ENCODE assay signal across 36 cellular contexts in the genomic region with DNA sequence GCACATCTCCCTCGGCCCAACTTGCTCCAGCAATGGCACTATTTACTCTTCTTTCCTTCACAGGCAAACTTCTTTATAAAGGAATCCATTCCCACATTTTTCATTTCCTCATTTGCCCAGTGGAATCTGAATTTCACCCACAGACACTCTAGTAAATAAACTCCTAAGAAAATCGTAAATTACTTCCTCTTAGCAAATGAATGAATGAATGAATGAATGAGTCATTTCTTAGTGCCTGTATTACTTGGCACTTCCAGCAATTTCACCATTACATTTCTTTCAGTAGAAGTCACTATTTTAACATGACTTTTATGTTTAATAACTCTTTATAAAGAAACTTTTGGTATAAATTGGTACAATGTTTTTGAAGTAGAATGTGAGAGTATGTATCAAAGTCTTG. TPM values are rescaled to one million over a fixed set of nuclear protein-coding genes. Genes with fewer than 3 reads are reported as not detected.
"Had no signal": no experiment of that assay in that cellular context is flagged by ENCODE, and none has a peak within 500 bp of the region (broad histone marks: within the 10 kb centered on the region; RNA-seq: fewer than 3 reads in every experiment).

No MANE protein-coding gene starts in this region.

- H3K4me3 ChIP-seq: heart right ventricle, left lung, lower lobe of right lung, neural progenitor cell, right lobe of liver, stomach, thyroid gland, upper lobe of left lung had no signal

- H3K27me3 ChIP-seq: left lung, neural progenitor cell, right lobe of liver, stomach, thyroid gland, upper lobe of left lung had no signal

- H3K27ac ChIP-seq: brain microvascular endothelial cell, heart right ventricle, left lung, lower lobe of right lung, neural progenitor cell, parathyroid adenoma, right lobe of liver, stomach, thyroid gland, upper lobe of left lung had no signal

- FAIRE-seq: astrocyte had no signal

- DNase-seq: activated CD4-positive, alpha-beta T cell treated with anti-CD3 and anti-CD28 coated beads, Interleukin-2, amount 50 U/mL, for 1 hour; activated CD8-positive, alpha-beta T cell treated with anti-CD3 and anti-CD28 coated beads for 36 hours; activated gamma-delta T cell treated with Interleukin-2 at 50 U/mL for 16 hours; activated naive CD4-positive, alpha-beta T cell treated with anti-CD3 and anti-CD28 coated beads, Interleukin-2, amount 50 U/mL, for 16 hours; activated T-cell treated with anti-CD3 and anti-CD28 coated beads, Interleukin-2, amount 50 U/mL, for 4 hours; amniotic stem cell; brain microvascular endothelial cell; caudate nucleus; cortex of kidney; effector memory CD8-positive, alpha-beta T cell; erythroblast; heart right ventricle; left lung; lower lobe of right lung; mesenchymal stem cell; natural killer cell; occipital lobe; right lobe of liver; stimulated activated CD4-positive, alpha-beta T cell treated with anti-CD3 and anti-CD28 coated beads, Interleukin-15, amount 100 ng/mL, for 24 hours; stimulated activated CD4-positive, alpha-beta T cell treated with anti-CD3 and anti-CD28 coated beads, Interleukin-2, amount 100 ng/mL, for 24 hours; stimulated activated naive B cell treated with anti-CD40 and anti-IgM and Interleukin-4, amounts not matched to agents 10 μg/mL and 1 μg/mL and 100 μg/mL, for 72 hours; stomach; T-helper 17 cell; T1000; thyroid gland; upper lobe of left lung had no signal

- H3K36me3 ChIP-seq: brain microvascular endothelial cell, heart right ventricle, left lung, lower lobe of right lung, neural progenitor cell, right lobe of liver, stomach, thyroid gland, upper lobe of left lung had no signal

- H3K4me2 ChIP-seq: neural progenitor cell had no signal

- H3K9me3 ChIP-seq: heart right ventricle, left lung, lower lobe of right lung, right lobe of liver, stomach, thyroid gland, upper lobe of left lung had no signal

- H3K4me1 ChIP-seq: heart right ventricle, left lung, lower lobe of right lung, right lobe of liver, stomach, thyroid gland, upper lobe of left lung had no signal

- H3K79me2 ChIP-seq: parathyroid adenoma had no signal

- ATAC-seq: activated CD8-positive, alpha-beta T cell treated with anti-CD3 and anti-CD28 coated beads for 36 hours; activated T-cell treated with anti-CD3 and anti-CD28 coated beads, Interleukin-2, amount 50 U/mL, for 4 hours; activated T-helper 17 cell treated with anti-CD3 and anti-CD28 coated beads, Interleukin-2, amount 50 U/mL, for 72 hours; effector memory CD8-positive, alpha-beta T cell; left lung; lower lobe of right lung; natural killer cell; stimulated activated naive B cell treated with anti-CD40 and anti-IgM and Interleukin-4, amounts not matched to agents 10 μg/mL and 1 μg/mL and 100 μg/mL, for 72 hours; T-helper 17 cell; WTC11 had no signal

- H3K9ac ChIP-seq: neural progenitor cell, parathyroid adenoma had no signal

RNA-seq across cellular contexts. Expression of gene DDC, which starts 55.7 kb away (rescaled TPM):
- total RNA-seq: activated T-helper 17 cell treated with anti-CD3 and anti-CD28 coated beads, Interleukin-2, amount 50 U/mL, for 72 hours; astrocyte; chondrocyte; fibroblast of lung; glomerular endothelial cell; heart right ventricle; kidney epithelial cell; natural killer cell; occipital lobe; pulmonary artery endothelial cell; T-helper 17 cell; WTC11 had no signal
- polyA plus RNA-seq: fibroblast of lung, heart right ventricle had no signal
